19 cellular contexts compared by ENCODE assay signal in genomic region chr18:63890226-63890949, GRCh38. TPM values are rescaled to one million over a fixed set of nuclear protein-coding genes. Genes with fewer than 3 reads are reported as not detected.
DNase-seq lines count a peak whose midpoint lies in the region; ATAC-seq, FAIRE-seq and TF ChIP-seq lines count a peak whose summit lies in the region.
"Had no signal": no experiment of that assay in that cellular context is flagged by ENCODE, and none has a peak within 500 bp of the region (broad histone marks: within the 10 kb centered on the region; RNA-seq: fewer than 3 reads in every experiment).

No MANE protein-coding gene starts in this region.

- H3K27ac ChIP-seq in foreskin keratinocyte = peak overlapping the region; percentile 99
- H3K27ac ChIP-seq: KMS-11 had no signal

- peak; percentile 13 for FAIRE-seq in GM12891 (lab: Jason Lieb, UNC)
- FAIRE-seq: H1 had no signal

- H3K27ac Mint-ChIP-seq in type B pancreatic cell = peak overlapping the region; percentile 58
- H3K27ac Mint-ChIP-seq in stimulated activated naive B cell treated with anti-CD40 and anti-IgM and Interleukin-4, amounts not matched to agents 10 μg/mL and 1 μg/mL and 100 μg/mL, for 72 hours = no peak overlapping the region
- no peak overlapping the region for H3K27ac Mint-ChIP-seq in activated T-cell treated with anti-CD3 and anti-CD28 coated beads, Interleukin-2, amount 50 U/mL, for 24 hours
- H3K27ac Mint-ChIP-seq: CD4-positive, alpha-beta T cell had no signal

- ATAC-seq in foreskin keratinocyte = peak; percentile 0
- ATAC-seq in stimulated activated naive B cell treated with anti-CD40 and anti-IgM and Interleukin-4, amounts not matched to agents 10 μg/mL and 1 μg/mL and 100 μg/mL, for 72 hours (replicated peaks) = no peak
- ATAC-seq in left lobe of liver = no peak
- ATAC-seq: HCT116, PC-3 had no signal

- H3K9me3 Mint-ChIP-seq in type B pancreatic cell = peaks cover 3% of the 10 kb centered on the region
- H3K9me3 Mint-ChIP-seq in stimulated activated naive B cell treated with anti-CD40 and anti-IgM and Interleukin-4, amounts not matched to agents 10 μg/mL and 1 μg/mL and 100 μg/mL, for 72 hours = no peaks in the 10 kb centered on the region
- H3K9me3 Mint-ChIP-seq in activated T-cell treated with anti-CD3 and anti-CD28 coated beads, Interleukin-2, amount 50 U/mL, for 24 hours = no peaks in the 10 kb centered on the region
- H3K9me3 Mint-ChIP-seq: CD4-positive, alpha-beta T cell had no signal

- TF ChIP-seq POLR2A in GM12891 (IDR thresholded peaks at IDR 0.05; ENCODE audit: low read depth, low read length) = no peak

- H3K27me3 Mint-ChIP-seq in type B pancreatic cell = peaks cover 7% of the 10 kb centered on the region
- H3K27me3 Mint-ChIP-seq in stimulated activated naive B cell treated with anti-CD40 and anti-IgM and Interleukin-4, amounts not matched to agents 10 μg/mL and 1 μg/mL and 100 μg/mL, for 72 hours = peaks cover 0 to 7% of the 10 kb centered on the region in 2 donors
- peaks cover 31% of the 10 kb centered on the region for H3K27me3 Mint-ChIP-seq in activated T-cell treated with anti-CD3 and anti-CD28 coated beads, Interleukin-2, amount 50 U/mL, for 24 hours

- H3K4me3 ChIP-seq in WI38 (ENCODE audit: low read depth, low read length) = peak overlapping the region; percentile 2; the same call in 1 of the 2 replicates

- H3K36me3 Mint-ChIP-seq in type B pancreatic cell = peaks cover 7% of the 10 kb centered on the region
- H3K36me3 Mint-ChIP-seq in stimulated activated naive B cell treated with anti-CD40 and anti-IgM and Interleukin-4, amounts not matched to agents 10 μg/mL and 1 μg/mL and 100 μg/mL, for 72 hours = no peaks in the 10 kb centered on the region
- no peaks in the 10 kb centered on the region for H3K36me3 Mint-ChIP-seq in activated T-cell treated with anti-CD3 and anti-CD28 coated beads, Interleukin-2, amount 50 U/mL, for 24 hours (ENCODE audit: low read depth)

- H3K4me3 Mint-ChIP-seq in type B pancreatic cell = peak overlapping the region; percentile 41
- H3K4me3 Mint-ChIP-seq in stimulated activated naive B cell treated with anti-CD40 and anti-IgM and Interleukin-4, amounts not matched to agents 10 μg/mL and 1 μg/mL and 100 μg/mL, for 72 hours = no peak overlapping the region
- no peak overlapping the region for H3K4me3 Mint-ChIP-seq in activated T-cell treated with anti-CD3 and anti-CD28 coated beads, Interleukin-2, amount 50 U/mL, for 24 hours
- H3K4me3 Mint-ChIP-seq: CD4-positive, alpha-beta T cell had no signal

- H3K27me3 ChIP-seq in foreskin keratinocyte = no peaks in the 10 kb centered on the region

- H3K4me1 ChIP-seq in foreskin keratinocyte = peaks cover 22% of the 10 kb centered on the region
- H3K4me1 ChIP-seq: Caco-2 had no signal

- no peak for TF ChIP-seq CTCF in WI38 (IDR thresholded peaks at IDR 0.05; ENCODE audit: low read depth, low read length)
- TF ChIP-seq CTCF in foreskin keratinocyte (conservative IDR thresholded peaks at IDR 0.05) = no peak
- no peak for TF ChIP-seq CTCF in type B pancreatic cell (conservative IDR thresholded peaks at IDR 0.05)

- peaks cover 4% of the 10 kb centered on the region for H3K4me1 Mint-ChIP-seq in type B pancreatic cell (ENCODE audit: unreplicated experiment)
- no peaks in the 10 kb centered on the region for H3K4me1 Mint-ChIP-seq in stimulated activated naive B cell treated with anti-CD40 and anti-IgM and Interleukin-4, amounts not matched to agents 10 μg/mL and 1 μg/mL and 100 μg/mL, for 72 hours
- peaks cover 6% of the 10 kb centered on the region for H3K4me1 Mint-ChIP-seq in activated T-cell treated with anti-CD3 and anti-CD28 coated beads, Interleukin-2, amount 50 U/mL, for 24 hours (ENCODE audit: low read depth)

- DNase-seq in GM12891 (ENCODE audit: insufficient read length, low spot score) (no peak), foreskin keratinocyte (peak in 1 of 2 donors; percentile 63), type B pancreatic cell (ENCODE audit: extremely low spot score, unreplicated experiment) (no peak), left lobe of liver (ENCODE audit: low spot score) (no peak)
- no peak for DNase-seq in stimulated activated naive B cell treated with anti-CD40 and anti-IgM and Interleukin-4, amounts not matched to agents 10 μg/mL and 1 μg/mL and 100 μg/mL, for 72 hours
- no peak for DNase-seq in activated T-cell treated with anti-CD3 and anti-CD28 coated beads, Interleukin-2, amount 50 U/mL, for 24 hours
- DNase-seq: CD4-positive, alpha-beta T cell; NCI-H2081; NCI-H524 treated with DMSO at 0.1 percent for 48 hours had no signal

TF ChIP-seq in GM12891, 5 proteins besides CTCF, POLR2A, EP300 and RAD21:
- TF ChIP-seq TAF1 (IDR thresholded peaks at IDR 0.05; ENCODE audit: low read depth, low read length) (no peak), PAX5 (IDR thresholded peaks at IDR 0.05; ENCODE audit: insufficient read depth, low read length, severe bottlenecking) (no peak), SPI1 (IDR thresholded peaks at IDR 0.05; ENCODE audit: low read depth, low read length) (no peak), POLR2AphosphoS5 (IDR thresholded peaks at IDR 0.05; ENCODE audit: low read depth, low read length) (no peak), POU2F2 (IDR thresholded peaks at IDR 0.05; ENCODE audit: low read depth, low read length) (no peak)

RNA-seq across cellular contexts. Expression of gene SERPINB2, which starts 2.9 kb away (rescaled TPM):
- polyA plus RNA-seq in GM12891 (2012; ENCODE audit: low read depth, missing spikeins) = 0.35 TPM
- 129 and 205 TPM in 2 replicates for total RNA-seq in foreskin keratinocyte
- 96.4 and 169 TPM in 2 replicates for polyA plus RNA-seq in foreskin keratinocyte
- 45.2 and 121 TPM in 2 replicates for total RNA-seq in type B pancreatic cell (ENCODE audit: low replicate concordance)
- total RNA-seq in left lobe of liver = not detected
- total RNA-seq: Caco-2, G401, H1 had no signal
- polyA plus RNA-seq: H1 had no signal

RNA-seq across cellular contexts. Expression of gene SERPINB10, which starts 17.4 kb away (rescaled TPM):
- 8.0 TPM for polyA plus RNA-seq in GM12891 (2012; ENCODE audit: low read depth, missing spikeins)
- total RNA-seq in foreskin keratinocyte (0.07 and 2.3 TPM in 2 replicates), type B pancreatic cell (ENCODE audit: low replicate concordance) (not detected in 2 replicates), left lobe of liver (not detected)
- 0.73 TPM in 1 of 2 replicates, not detected in the other for polyA plus RNA-seq in foreskin keratinocyte
- total RNA-seq: Caco-2; CD4-positive, alpha-beta T cell; G401; H1; IMR-90; PC-3 had no signal
- polyA plus RNA-seq: H1, IMR-90 had no signal

RNA-seq across cellular contexts. Expression of gene HMSD, which starts 58.7 kb away (rescaled TPM):
- 33.8 TPM for polyA plus RNA-seq in GM12891 (2012; ENCODE audit: low read depth, missing spikeins)
- total RNA-seq in foreskin keratinocyte = 8.9 and 9.6 TPM in 2 replicates
- polyA plus RNA-seq in foreskin keratinocyte = 9.0 and 10.7 TPM in 2 replicates
- total RNA-seq in type B pancreatic cell (ENCODE audit: low replicate concordance) = 1.6 and 4.5 TPM in 2 replicates
- 0.23 TPM for total RNA-seq in left lobe of liver
- total RNA-seq: Caco-2; CD4-positive, alpha-beta T cell; G401; RPMI7951 had no signal
- polyA plus RNA-seq: SK-N-SH had no signal

Comparison
In these comparisons a context has a peak if more than half of its experiments do, and no peak if none do; other contexts are left out.
1. RNA of gene SERPINB2, which starts 2.9 kb away (total RNA-seq): 129 to 205 TPM in foreskin keratinocyte and 45.2 to 121 TPM in type B pancreatic cell; not detected in left lobe of liver (single experiment); every median in the first group is over 10 times any median in the second.